Comparison of ENCODE assay signal across 8 cellular contexts in the genomic region with DNA sequence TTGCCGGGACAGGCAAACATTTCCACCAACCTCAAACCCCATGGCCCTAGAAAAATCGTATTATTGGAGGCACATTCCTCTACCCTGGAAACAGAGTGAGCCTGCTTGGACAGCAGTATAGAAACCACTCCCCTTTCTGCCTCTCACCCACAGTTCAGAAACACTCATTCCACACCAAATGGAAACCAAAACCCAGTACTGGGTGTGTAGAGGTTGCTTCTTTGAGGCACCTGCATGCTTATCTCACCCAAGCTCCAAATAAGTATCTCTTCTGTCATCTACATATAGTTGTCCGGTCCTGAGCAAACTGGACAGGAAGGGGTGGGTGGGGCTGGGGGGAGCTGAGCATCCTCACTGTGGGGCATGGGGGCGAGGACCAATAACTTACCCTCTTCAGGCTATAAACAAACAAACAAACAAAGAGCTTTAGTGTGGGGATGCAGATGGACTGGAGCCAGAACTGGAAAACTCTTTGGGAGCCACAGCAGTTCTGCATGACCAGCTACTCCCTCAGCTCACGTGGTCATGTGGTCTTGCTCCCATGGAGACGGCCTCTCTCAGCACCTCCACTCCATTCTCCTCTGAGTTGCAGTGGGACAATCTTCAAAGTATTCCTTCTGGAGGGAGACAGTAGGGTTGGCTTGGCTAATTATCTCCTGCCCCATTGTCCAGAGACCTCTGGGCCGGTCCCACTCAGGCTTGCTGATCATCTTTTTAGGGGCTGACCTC. TPM values are rescaled to one million over a fixed set of nuclear protein-coding genes. Genes with fewer than 3 reads are reported as not detected.
DNase-seq lines count a peak whose midpoint lies in the region; ATAC-seq and TF ChIP-seq lines count a peak whose summit lies in the region.

No MANE protein-coding gene starts in this region.

- POLR2A ChIA-PET in activated CD8-positive, alpha-beta T cell treated with anti-CD3 and anti-CD28 coated beads, Interleukin-2, amount 10 ng/mL, durations not matched to agents 7 days and 5 days (lab: Charles Lee) = interaction anchor here (0.6 to 5.5 kb wide), 5 partner anchors 10 to 28 kb away, joined by 3 to 27 read pairs (median 4); a partner anchor contains a TSS

- TF ChIP-seq CTCF in BE2C (IDR thresholded peaks at IDR 0.05; ENCODE audit: low read depth, low read length) = no peak
- TF ChIP-seq CTCF in right atrium auricular region (IDR thresholded peaks at IDR 0.05) = no peak

- CTCF ChIA-PET in activated CD8-positive, alpha-beta T cell treated with anti-CD3 and anti-CD28 coated beads, Interleukin-2, amount 10 ng/mL, durations not matched to agents 7 days and 5 days (lab: Charles Lee) = interaction anchor here (2.1 to 6.4 kb wide), 2 partner anchors 11 to 27 kb away, joined by 8 to 39 read pairs; a partner anchor contains a TSS

- H3K27ac ChIP-seq in right atrium auricular region = no peak overlapping the region

- H3K27me3 ChIP-seq in BE2C (no peaks in the 10 kb centered on the region), right atrium auricular region (no peaks in the 10 kb centered on the region)

- H3K9me3 Mint-ChIP-seq in activated CD8-positive, alpha-beta T cell treated with anti-CD3 and anti-CD28 coated beads, Interleukin-2, amount 10 ng/mL, durations not matched to agents 7 days and 5 days (ENCODE audit: insufficient read depth) = no peaks in the 10 kb centered on the region

- no peaks in the 10 kb centered on the region for H3K4me1 ChIP-seq in BE2C
- H3K4me1 ChIP-seq in right atrium auricular region = peaks cover 0 to 31% of the 10 kb centered on the region in 2 donors

- peak; percentile 65 for ATAC-seq in GM19035 (IDR thresholded peaks at IDR 0.05; ENCODE audit: unreplicated experiment)
- ATAC-seq in HG03103 (IDR thresholded peaks at IDR 0.05; ENCODE audit: low read depth, unreplicated experiment) = peak; percentile 48
- ATAC-seq in activated CD8-positive, alpha-beta T cell treated with anti-CD3 and anti-CD28 coated beads, Interleukin-2, amount 10 ng/mL, durations not matched to agents 7 days and 5 days = peak; percentile 65

- peak; percentile 14 for DNase-seq in BE2C
- DNase-seq in activated CD8-positive, alpha-beta T cell treated with anti-CD3 and anti-CD28 coated beads, Interleukin-2, amount 10 ng/mL, durations not matched to agents 7 days and 5 days = peak; percentile 59
- DNase-seq in renal cortical epithelial cell (ENCODE audit: low read depth) = peak; percentile 86
- DNase-seq in NCI-H1694 (lab: John Stamatoyannopoulos, UW) = no peak
- DNase-seq in right atrium auricular region (ENCODE audit: low spot score) = no peak
- no peak for DNase-seq in RKO (ENCODE audit: low spot score)

- no peaks in the 10 kb centered on the region for H3K9me3 ChIP-seq in BE2C
- no peaks in the 10 kb centered on the region for H3K9me3 ChIP-seq in right atrium auricular region

- no peaks in the 10 kb centered on the region for H3K27me3 Mint-ChIP-seq in activated CD8-positive, alpha-beta T cell treated with anti-CD3 and anti-CD28 coated beads, Interleukin-2, amount 10 ng/mL, durations not matched to agents 7 days and 5 days (ENCODE audit: low read depth)

- H3K27ac Mint-ChIP-seq in activated CD8-positive, alpha-beta T cell treated with anti-CD3 and anti-CD28 coated beads, Interleukin-2, amount 10 ng/mL, durations not matched to agents 7 days and 5 days = peak overlapping the region; percentile 75

- H3K4me1 Mint-ChIP-seq in activated CD8-positive, alpha-beta T cell treated with anti-CD3 and anti-CD28 coated beads, Interleukin-2, amount 10 ng/mL, durations not matched to agents 7 days and 5 days (ENCODE audit: low read depth) = peaks cover 66% of the 10 kb centered on the region

- H3K36me3 Mint-ChIP-seq in activated CD8-positive, alpha-beta T cell treated with anti-CD3 and anti-CD28 coated beads, Interleukin-2, amount 10 ng/mL, durations not matched to agents 7 days and 5 days (ENCODE audit: low read depth) = no peaks in the 10 kb centered on the region

- H3K4me3 ChIP-seq in BE2C (ENCODE audit: low read depth, low read length) = no peak overlapping the region
- H3K4me3 ChIP-seq in right atrium auricular region = no peak overlapping the region

- H3K36me3 ChIP-seq in BE2C (no peaks in the 10 kb centered on the region), right atrium auricular region (no peaks in the 10 kb centered on the region)

- H3K4me3 Mint-ChIP-seq in activated CD8-positive, alpha-beta T cell treated with anti-CD3 and anti-CD28 coated beads, Interleukin-2, amount 10 ng/mL, durations not matched to agents 7 days and 5 days = no peak overlapping the region

RNA-seq across cellular contexts. Expression of a gene that starts 1.0 kb away (rescaled TPM):
- polyA plus RNA-seq in BE2C (2012; ENCODE audit: insufficient read depth, insufficient read length, low read depth) = not detected
- under 1 TPM in 1 of 2 experiments, not detected in 1; 0.57 TPM for total RNA-seq in activated CD8-positive, alpha-beta T cell treated with anti-CD3 and anti-CD28 coated beads, Interleukin-2, amount 10 ng/mL, durations not matched to agents 7 days and 5 days
- total RNA-seq in renal cortical epithelial cell (not detected in 2 replicates), right atrium auricular region (not detected)

RNA-seq across cellular contexts. Expression of a gene that starts 27.6 kb away (rescaled TPM):
- polyA plus RNA-seq in BE2C (2012; ENCODE audit: insufficient read depth, insufficient read length, low read depth) = not detected
- 10 to 100 TPM; 97.5 to 99.8 TPM for total RNA-seq in activated CD8-positive, alpha-beta T cell treated with anti-CD3 and anti-CD28 coated beads, Interleukin-2, amount 10 ng/mL, durations not matched to agents 7 days and 5 days
- total RNA-seq in renal cortical epithelial cell (36.4 and 83.2 TPM in 2 replicates), right atrium auricular region (10 to 100 TPM; 11.3 to 18.2 TPM)

RNA-seq across cellular contexts. Expression of a gene that starts 50.0 kb away (rescaled TPM):
- 10.0 TPM for polyA plus RNA-seq in BE2C (2012; ENCODE audit: insufficient read depth, insufficient read length, low read depth)
- 10 to 100 TPM in 1 of 2 experiments, 1 to 10 TPM in 1; 9.7 to 10.4 TPM for total RNA-seq in activated CD8-positive, alpha-beta T cell treated with anti-CD3 and anti-CD28 coated beads, Interleukin-2, amount 10 ng/mL, durations not matched to agents 7 days and 5 days
- total RNA-seq in renal cortical epithelial cell (50.6 and 63.9 TPM in 2 replicates), right atrium auricular region (100 to 1,000 TPM; 111 TPM)

RNA-seq across cellular contexts. Expression of a gene that starts 58.3 kb away (rescaled TPM):
- polyA plus RNA-seq in BE2C (2012; ENCODE audit: insufficient read depth, insufficient read length, low read depth) = not detected
- not detected for total RNA-seq in activated CD8-positive, alpha-beta T cell treated with anti-CD3 and anti-CD28 coated beads, Interleukin-2, amount 10 ng/mL, durations not matched to agents 7 days and 5 days
- total RNA-seq in renal cortical epithelial cell (not detected in 2 replicates), right atrium auricular region (1 to 10 TPM in 1 of 2 donors, not detected in 1; 2.9 TPM)

Comparison
In these comparisons a context has a peak if more than half of its experiments do, and no peak if none do; other contexts are left out.
1. DNase-seq: peak in BE2C (single experiment), activated CD8-positive, alpha-beta T cell treated with anti-CD3 and anti-CD28 coated beads, Interleukin-2, amount 10 ng/mL, durations not matched to agents 7 days and 5 days (single experiment) and renal cortical epithelial cell (single experiment); none in NCI-H1694 (single experiment), right atrium auricular region (single experiment) and RKO (single experiment).
2. Peak in every context shown above with its lines, with median percentiles within 50 percentile points of each other: ATAC-seq.